Comparison of ENCODE assay signal across 22 cellular contexts in genomic region chr5:15587941-15588340, GRCh38.
"Had no signal": no experiment of that assay in that cellular context is flagged by ENCODE, and none has a peak within 500 bp of the region (broad histone marks: within the 10 kb centered on the region; RNA-seq: fewer than 3 reads in every experiment).

No MANE protein-coding gene starts in this region.

- H3K27me3 Mint-ChIP-seq: activated CD8-positive, alpha-beta T cell treated with anti-CD3 and anti-CD28 coated beads for 36 hours; memory B cell; stimulated activated memory B cell treated with anti-CD40 and anti-IgM and Interleukin-4, amounts not matched to agents 10 μg/mL and 1 μg/mL and 100 μg/mL, for 72 hours had no signal

- H3K4me1 ChIP-seq: thyroid gland had no signal

- H3K36me3 Mint-ChIP-seq: memory B cell; stimulated activated memory B cell treated with anti-CD40 and anti-IgM and Interleukin-4, amounts not matched to agents 10 μg/mL and 1 μg/mL and 100 μg/mL, for 72 hours had no signal

- H3K9me3 ChIP-seq: thyroid gland had no signal

- H3K4me3 ChIP-seq: thyroid gland had no signal

- ATAC-seq: activated CD8-positive, alpha-beta T cell treated with anti-CD3 and anti-CD28 coated beads for 36 hours; activated naive CD4-positive, alpha-beta T cell treated with anti-CD3 and anti-CD28 coated beads, Interleukin-2, amount 50 U/mL, for 72 hours; left ventricle myocardium superior; stimulated activated memory B cell treated with anti-CD40 and anti-IgM and Interleukin-4, amounts not matched to agents 10 μg/mL and 1 μg/mL and 100 μg/mL, for 72 hours; WTC11 had no signal

- H3K36me3 ChIP-seq: brain microvascular endothelial cell, thyroid gland had no signal

- H3K27ac Mint-ChIP-seq: activated CD8-positive, alpha-beta T cell treated with anti-CD3 and anti-CD28 coated beads for 36 hours; activated naive CD4-positive, alpha-beta T cell treated with anti-CD3 and anti-CD28 coated beads, Interleukin-2, amount 50 U/mL, for 72 hours; memory B cell; stimulated activated memory B cell treated with anti-CD40 and anti-IgM and Interleukin-4, amounts not matched to agents 10 μg/mL and 1 μg/mL and 100 μg/mL, for 72 hours; WTC11 had no signal

- H3K4me3 Mint-ChIP-seq: activated CD8-positive, alpha-beta T cell treated with anti-CD3 and anti-CD28 coated beads for 36 hours; memory B cell; nephron; stimulated activated memory B cell treated with anti-CD40 and anti-IgM and Interleukin-4, amounts not matched to agents 10 μg/mL and 1 μg/mL and 100 μg/mL, for 72 hours; WTC11 had no signal

- H3K27me3 ChIP-seq: brain microvascular endothelial cell, thyroid gland had no signal

- H3K4me1 Mint-ChIP-seq: memory B cell; stimulated activated memory B cell treated with anti-CD40 and anti-IgM and Interleukin-4, amounts not matched to agents 10 μg/mL and 1 μg/mL and 100 μg/mL, for 72 hours had no signal

- DNase-seq: activated CD4-positive, alpha-beta T cell treated with anti-CD3 and anti-CD28 coated beads for 4 hours; activated CD8-positive, alpha-beta T cell treated with anti-CD3 and anti-CD28 coated beads for 36 hours; activated gamma-delta T cell; activated T-cell treated with anti-CD3 and anti-CD28 coated beads, Interleukin-2, amount 50 U/mL, for 48 hours; amygdala; brain microvascular endothelial cell; cortex of kidney; effector memory CD4-positive, alpha-beta T cell; foreskin fibroblast; hypothalamus; left ventricle myocardium superior; nucleus accumbens; posterior cingulate gyrus; retina; stimulated activated CD4-positive, alpha-beta T cell treated with anti-CD3 and anti-CD28 coated beads, Interleukin-2, amount 100 ng/mL, for 48 hours; T-helper 2 cell; thyroid gland had no signal
